In the genomic region with DNA sequence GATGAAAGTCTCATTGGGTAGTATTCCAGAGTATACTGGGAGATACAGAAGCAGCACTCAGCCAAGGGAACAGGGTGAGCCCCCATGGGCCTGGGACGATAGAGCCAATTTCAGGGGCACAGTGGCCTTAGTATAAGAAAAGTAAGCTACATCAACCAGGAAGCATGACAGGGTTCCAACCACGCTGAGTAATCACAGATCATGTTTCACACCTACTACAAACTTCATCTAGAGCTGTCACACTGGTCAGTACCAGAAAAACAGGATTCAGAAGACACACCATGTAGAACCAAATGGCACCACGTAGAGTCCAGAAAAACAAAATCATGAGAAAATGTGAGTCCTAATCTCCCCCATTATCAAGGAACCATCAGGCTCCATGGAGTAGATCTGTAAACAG, we compare ENCODE assay signal across 15 cellular contexts.
DNase-seq lines count a peak whose midpoint lies in the region; TF ChIP-seq lines count a peak whose summit lies in the region.
"Had no signal": no experiment of that assay in that cellular context is flagged by ENCODE, and none has a peak within 500 bp of the region (broad histone marks: within the 10 kb centered on the region; RNA-seq: fewer than 3 reads in every experiment).

No MANE protein-coding gene starts in this region.

- WGBS in prostate gland = 47% methylated on average over 3 of the region's 3 CpGs

- no peak overlapping the region for H2AFZ ChIP-seq in OCI-LY7 (ENCODE audit: low read length)

- H3K4me1 ChIP-seq in prostate gland (replicated peaks) (no peaks in the 10 kb centered on the region), OCI-LY7 (ENCODE audit: insufficient read depth, low read length, poor library complexity, severe bottlenecking) (no peaks in the 10 kb centered on the region)
- H3K4me1 ChIP-seq: adrenal gland, spleen had no signal

- no peak overlapping the region for H3K4me3 ChIP-seq in choroid plexus epithelial cell (ENCODE audit: low read depth, low read length)
- H3K4me3 ChIP-seq in prostate gland = no peak overlapping the region
- no peak overlapping the region for H3K4me3 ChIP-seq in OCI-LY7 (ENCODE audit: low read depth, low read length, poor library complexity, severe bottlenecking)
- H3K4me3 ChIP-seq: adrenal gland, spleen had no signal

- H3K36me3 ChIP-seq in prostate gland (no peaks in the 10 kb centered on the region), OCI-LY7 (ENCODE audit: insufficient read depth, low read length) (no peaks in the 10 kb centered on the region)
- H3K36me3 ChIP-seq: adrenal gland, spleen had no signal

- no peak for TF ChIP-seq POLR2A in prostate gland (IDR thresholded peaks at IDR 0.05)

- no peaks in the 10 kb centered on the region for H3K79me2 ChIP-seq in OCI-LY7 (ENCODE audit: insufficient read depth, low read depth, low read length)

- intact Hi-C loops in prostate gland (cut with DNase I) (no loop called here), OCI-LY7 (cut with micrococcal nuclease; ENCODE audit: unreplicated experiment) (no loop called here)

- POLR2A ChIA-PET in OCI-LY7 (lab: Charles Lee) = no interaction called here

- H3K27ac ChIP-seq in prostate gland = no peak overlapping the region
- no peak overlapping the region for H3K27ac ChIP-seq in OCI-LY7 (ENCODE audit: low read depth, low read length, poor library complexity, severe bottlenecking)
- no peak overlapping the region for H3K27ac ChIP-seq in caudate nucleus (ENCODE audit: low read depth, low read length)
- H3K27ac ChIP-seq: adrenal gland, spleen had no signal

- H3K9me3 ChIP-seq in prostate gland (no peaks in the 10 kb centered on the region), OCI-LY7 (ENCODE audit: low read length) (0 out of 2 replicates have a peak, but pooled peaks cover 7% of the 10 kb centered on the region)
- H3K9me3 ChIP-seq: adrenal gland had no signal

- H3K4me2 ChIP-seq in OCI-LY7 (ENCODE audit: low read length) = no peak overlapping the region

- no peak for TF ChIP-seq CTCF in choroid plexus epithelial cell (conservative IDR thresholded peaks at IDR 0.05; ENCODE audit: low read depth, low read length)
- TF ChIP-seq CTCF in prostate gland (IDR thresholded peaks at IDR 0.05) = no peak
- no peak for TF ChIP-seq CTCF in OCI-LY7 (conservative IDR thresholded peaks at IDR 0.05; ENCODE audit: low read length)

- H4K20me1 ChIP-seq in OCI-LY7 (ENCODE audit: insufficient read depth, low read length) = no peaks in the 10 kb centered on the region

- no peaks in the 10 kb centered on the region for H3K27me3 ChIP-seq in prostate gland (replicated peaks; ENCODE audit: insufficient read depth)
- H3K27me3 ChIP-seq: adrenal gland, spleen had no signal

- peak; percentile 4 for DNase-seq in H4 (ENCODE audit: low spot score)
- DNase-seq in NCI-H510A (lab: John Stamatoyannopoulos, UW) = peak; percentile 34
- DNase-seq in choroid plexus epithelial cell (ENCODE audit: low read depth) = peak; percentile 41
- DNase-seq in prostate gland (ENCODE audit: low spot score) = peak; percentile 18
- DNase-seq in OCI-LY7 (ENCODE audit: low spot score) = no peak
- no peak for DNase-seq in kidney glomerular epithelial cell (lab: John Stamatoyannopoulos, UW)
- no peak for DNase-seq in caudate nucleus (lab: John Stamatoyannopoulos, UW)
- DNase-seq: activated CD4-positive, alpha-beta T cell treated with anti-CD3 and anti-CD28 coated beads for 1 hour; adrenal gland; Kasumi-1; natural killer cell; NCI-H1694; posterior cingulate gyrus; spleen; T-helper 9 cell had no signal

- CTCF ChIA-PET in OCI-LY7 (lab: Charles Lee; ENCODE audit: unreplicated experiment) = no interaction called here

- no TSS peak for BruUV-seq in OCI-LY7 (replicated peaks; lab: Mats Ljungman, UMichigan)

- no peaks in the 10 kb centered on the region for H3K9me2 ChIP-seq in OCI-LY7 (ENCODE audit: insufficient read depth, low read length)

Comparison
In these comparisons a context has a peak if more than half of its experiments do, and no peak if none do; other contexts are left out.
1. DNase-seq: peak in H4 (single experiment), NCI-H510A (single experiment), choroid plexus epithelial cell (single experiment) and prostate gland (single experiment); none in OCI-LY7 (single experiment), kidney glomerular epithelial cell (single experiment) and caudate nucleus (0 of 61).